19 cellular contexts compared by ENCODE assay signal in the genomic region with DNA sequence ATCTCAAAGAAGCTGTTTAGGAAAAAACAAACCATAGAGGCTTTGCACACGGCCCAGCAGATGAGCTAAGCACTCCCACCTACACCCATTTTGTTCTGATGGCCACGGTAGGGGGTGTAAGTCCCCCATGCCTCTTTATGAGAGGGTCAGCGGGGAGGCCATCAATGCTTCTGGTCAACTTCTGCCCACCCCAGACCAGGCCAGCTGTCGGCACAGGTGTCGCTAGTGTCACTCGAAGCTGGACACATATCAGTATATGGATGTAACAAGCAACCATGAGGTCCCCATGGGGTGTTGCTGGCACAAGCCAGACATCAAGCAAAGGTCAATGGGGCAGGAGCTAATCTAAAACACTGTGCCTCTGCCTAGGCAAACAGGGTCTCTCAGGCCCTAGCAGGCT. TPM values are rescaled to one million over a fixed set of nuclear protein-coding genes. Genes with fewer than 3 reads are reported as not detected.
"Had no signal": no experiment of that assay in that cellular context is flagged by ENCODE, and none has a peak within 500 bp of the region (broad histone marks: within the 10 kb centered on the region; RNA-seq: fewer than 3 reads in every experiment).

No MANE protein-coding gene starts in this region.

- H3K27me3 ChIP-seq: body of pancreas, cardiac muscle cell, heart right ventricle, upper lobe of right lung had no signal

- H3K9me3 Mint-ChIP-seq: activated naive CD4-positive, alpha-beta T cell treated with anti-CD3 and anti-CD28 coated beads, Interleukin-2, amount 50 U/mL, for 24 hours; memory B cell; neural crest cell; T-helper 2 cell treated with Interferon-gamma antibody and Interleukin-4, amounts not matched to agents 5 μg/mL and 100 μg/mL, for 36 hours had no signal

- ATAC-seq: body of pancreas, heart right ventricle had no signal

- H3K36me3 ChIP-seq: cardiac muscle cell, heart right ventricle, spleen, upper lobe of right lung had no signal

- H3K36me3 Mint-ChIP-seq: activated naive CD4-positive, alpha-beta T cell treated with anti-CD3 and anti-CD28 coated beads, Interleukin-2, amount 50 U/mL, for 24 hours; memory B cell had no signal

- DNase-seq: activated CD4-positive, alpha-beta T cell treated with anti-CD3 and anti-CD28 coated beads for 1 hour; activated CD4-positive, alpha-beta T cell treated with anti-CD3 and anti-CD28 coated beads, Interleukin-2, amount 50 U/mL, for 1 hour; activated gamma-delta T cell treated with Interleukin-2 at 50 U/mL for 16 hours; activated T-cell treated with anti-CD3 and anti-CD28 coated beads, Interleukin-2, amount 50 U/mL, for 1 hour; anterior cingulate cortex; body of pancreas; heart right ventricle; left cardiac atrium; spleen; stimulated activated CD4-positive, alpha-beta T cell treated with anti-CD3 and anti-CD28 coated beads, Interleukin-4, amount 100 ng/mL, for 1 hour; upper lobe of right lung had no signal

- H3K9me3 ChIP-seq: body of pancreas, heart right ventricle, spleen, upper lobe of right lung had no signal

- H3K4me3 Mint-ChIP-seq: activated naive CD4-positive, alpha-beta T cell treated with anti-CD3 and anti-CD28 coated beads, Interleukin-2, amount 50 U/mL, for 24 hours; memory B cell; neural crest cell; T-helper 2 cell treated with Interferon-gamma antibody and Interleukin-4, amounts not matched to agents 5 μg/mL and 100 μg/mL, for 36 hours had no signal

- H3K4me1 ChIP-seq: body of pancreas had no signal

- H3K27ac Mint-ChIP-seq: activated naive CD4-positive, alpha-beta T cell treated with anti-CD3 and anti-CD28 coated beads, Interleukin-2, amount 50 U/mL, for 24 hours; memory B cell; T-helper 2 cell treated with Interferon-gamma antibody and Interleukin-4, amounts not matched to agents 5 μg/mL and 100 μg/mL, for 36 hours had no signal

- H3K27ac ChIP-seq: body of pancreas, cardiac muscle cell, epithelial cell of prostate, heart right ventricle, spleen, upper lobe of right lung, VCaP had no signal

- H3K27me3 Mint-ChIP-seq: activated naive CD4-positive, alpha-beta T cell treated with anti-CD3 and anti-CD28 coated beads, Interleukin-2, amount 50 U/mL, for 24 hours had no signal

- H3K4me3 ChIP-seq: body of pancreas, cardiac muscle cell, heart right ventricle, spleen, upper lobe of right lung had no signal

RNA-seq across cellular contexts. Expression of a gene that starts 45.5 kb away (rescaled TPM):
- total RNA-seq: body of pancreas had no signal

RNA-seq across cellular contexts. Expression of a gene that starts 47.8 kb away (rescaled TPM):
- total RNA-seq: activated CD8-positive, alpha-beta T cell treated with anti-CD3 and anti-CD28 coated beads, Interleukin-2, amount 10 ng/mL, durations not matched to agents 7 days and 5 days had no signal
